20 cellular contexts compared by ENCODE assay signal in the genomic region with DNA sequence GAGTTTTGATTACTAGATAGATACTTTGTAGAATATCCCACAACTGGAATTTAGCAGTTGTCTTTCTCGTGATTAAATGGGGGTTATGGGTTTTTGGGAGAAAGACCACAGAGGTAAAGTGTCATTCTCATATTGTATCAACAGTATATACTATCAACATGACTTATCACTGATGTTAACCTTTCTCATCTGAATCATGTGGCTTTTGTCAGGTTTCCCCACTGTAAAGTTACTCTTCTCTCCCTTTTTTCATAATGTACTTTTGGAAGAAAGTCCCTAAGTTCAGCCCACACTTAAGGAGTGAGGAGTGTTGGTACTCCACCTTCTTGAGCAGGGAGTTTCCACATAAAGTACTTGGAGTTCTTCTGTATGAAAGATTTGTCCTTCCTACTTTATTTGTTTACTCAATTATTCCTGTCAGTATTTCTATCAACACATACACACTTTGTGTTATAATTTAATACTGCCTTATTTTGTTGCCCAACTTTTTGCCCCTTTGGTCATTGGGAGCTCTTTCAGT.
DNase-seq lines count a peak whose midpoint lies in the region; ATAC-seq, FAIRE-seq and TF ChIP-seq lines count a peak whose summit lies in the region.
"Had no signal": no experiment of that assay in that cellular context is flagged by ENCODE, and none has a peak within 500 bp of the region (broad histone marks: within the 10 kb centered on the region; RNA-seq: fewer than 3 reads in every experiment).

No MANE protein-coding gene starts in this region.

- H2BK12ac ChIP-seq in neuronal stem cell (ENCODE audit: low read length) = no peak overlapping the region

- 0 out of 2 replicates have a peak, but pooled peaks cover 3% of the 10 kb centered on the region for H3K4me1 ChIP-seq in GM12878 (ENCODE audit: control insufficient read depth, insufficient read depth, low read length)
- no peaks in the 10 kb centered on the region for H3K4me1 ChIP-seq in stomach
- no peaks in the 10 kb centered on the region for H3K4me1 ChIP-seq in neuronal stem cell (ENCODE audit: control insufficient read depth in 2 of 2, insufficient read depth in 1 of 2, low read depth in 1 of 2, low read length in 2 of 2)

- no peaks in the 10 kb centered on the region for H3K79me2 ChIP-seq in GM12878 (ENCODE audit: control insufficient read depth, insufficient read depth, low read length)

- H3K36me3 ChIP-seq in GM12878 (ENCODE audit: control insufficient read depth in 2 of 2, insufficient read depth in 2 of 2, low read length in 1 of 2) = no peaks in the 10 kb centered on the region
- H3K36me3 ChIP-seq in stomach = no peaks in the 10 kb centered on the region
- no peaks in the 10 kb centered on the region for H3K36me3 ChIP-seq in neuronal stem cell (replicated peaks in 1 of 2; ENCODE audit: control insufficient read depth in 2 of 2, insufficient read depth in 2 of 2, low read length in 2 of 2)

- in situ Hi-C loops in GM12878 (cut with MboI) = no loop called here

- H3K4me2 ChIP-seq in GM12878 (ENCODE audit: control insufficient read depth, insufficient read depth) (no peak overlapping the region), neuronal stem cell (ENCODE audit: insufficient read depth, low read length, poor library complexity, severe bottlenecking) (no peak overlapping the region)

- no peak overlapping the region for H3K18ac ChIP-seq in neuronal stem cell (ENCODE audit: low read length)

- RAD21 ChIA-PET in GM12878 (lab: Charles Lee; ENCODE audit: unreplicated experiment) = no interaction called here

- no TSS peak for BruUV-seq in GM12878 (replicated peaks; lab: Mats Ljungman, UMichigan)

- no peak overlapping the region for H4K91ac ChIP-seq in neuronal stem cell (ENCODE audit: low read depth, low read length, poor library complexity)

- peak; percentile 43 for ATAC-seq in GM21786 (IDR thresholded peaks at IDR 0.05; ENCODE audit: unreplicated experiment)
- peak; percentile 44 for ATAC-seq in HG02973 (IDR thresholded peaks at IDR 0.05; ENCODE audit: unreplicated experiment)
- peak; percentile 17; the same call in 1 of the 3 replicates for ATAC-seq in GM12878
- ATAC-seq in GM19397 (IDR thresholded peaks at IDR 0.05; ENCODE audit: unreplicated experiment) = no peak

- H2AK5ac ChIP-seq in neuronal stem cell (ENCODE audit: low read depth, low read length) = no peak overlapping the region

- CTCF ChIA-PET in GM12878 (lab: Yijun Ruan, JAX) = no interaction called here

- SMC1A ChIA-PET in GM12878 (lab: Charles Lee; ENCODE audit: uncharacterized antibody, unreplicated experiment) = no interaction called here

- intact Hi-C loops in GM12878 (cut with micrococcal nuclease; ENCODE audit: unreplicated experiment) (no loop called here), stomach (cut with DNase I; ENCODE audit: low total_unique reads) (no loop called here)

- no peak for TF ChIP-seq EP300 in GM12878 (IDR thresholded peaks at IDR 0.05; ENCODE audit: borderline replicate concordance in 1 of 2, control insufficient read depth in 1 of 2, low read depth in 2 of 2, low read length in 2 of 2)
- no peak for TF ChIP-seq EP300 in stomach (IDR thresholded peaks at IDR 0.05)

- H2BK15ac ChIP-seq in neuronal stem cell (ENCODE audit: low read length) = no peak overlapping the region

- H3K4ac ChIP-seq in neuronal stem cell (ENCODE audit: low read length) = no peak overlapping the region

- H3K9ac ChIP-seq in GM12878 (ENCODE audit: control insufficient read depth, insufficient read depth, low read length) (no peak overlapping the region), neuronal stem cell (ENCODE audit: low read depth, low read length, poor library complexity) (no peak overlapping the region)

- H4K20me1 ChIP-seq in GM12878 (ENCODE audit: control insufficient read depth, insufficient read depth) = no peaks in the 10 kb centered on the region

- H3K4me3 ChIP-seq in GM12878 = no peak overlapping the region
- H3K4me3 ChIP-seq in stomach = no peak overlapping the region
- H3K4me3 ChIP-seq in neuronal stem cell (ENCODE audit: low read length in 2 of 2) = no peak overlapping the region

- TF ChIP-seq POLR2A in GM12878 (IDR thresholded peaks at IDR 0.05; ENCODE audit: low read depth, low read length) (no peak), stomach (IDR thresholded peaks at IDR 0.05) (no peak)

- no peak for FAIRE-seq in GM12878 (lab: Jason Lieb, UNC)
- FAIRE-seq: RCC 7860 had no signal

- POLR2A ChIA-PET in GM12878 (lab: Charles Lee) = no interaction called here

- no peak overlapping the region for H3K14ac ChIP-seq in neuronal stem cell (ENCODE audit: low read length)

- DNase-seq in GM12878 (ENCODE audit: low read depth, low spot score) (no peak), amniotic stem cell (lab: John Stamatoyannopoulos, UW) (no peak), stomach (no peak), neuronal stem cell (ENCODE audit: low spot score) (no peak)
- DNase-seq: ACHN, C1 segment of cervical spinal cord, DMS79, H9, Karpas-422, NCI-H1105, NCI-H1694, NCI-H2107, NCI-H510A, NCI-H774, Right ventricle myocardium superior had no signal

- 0% methylated on average over 1 of the region's 1 CpG for WGBS in GM12878 (ENCODE audit: insufficient coverage, insufficient replicate concordance, low lambda C conversion rate, missing lambda C conversion rate)
- 48 to 69% (median 60%) methylated on average over 1 of the region's 1 CpG for WGBS in stomach, 5 donors
- WGBS in neuronal stem cell (ENCODE audit: extremely low coverage in 2 of 2, insufficient read length in 2 of 2, insufficient replicate concordance in 1 of 2), 2 donors = no CpG with 5 or more reads among the region's 1 CpG

- H2AFZ ChIP-seq in GM12878 (ENCODE audit: control insufficient read depth, low read depth, low read length) (peak overlapping the region; percentile 10; the same call in 1 of the 2 replicates), neuronal stem cell (ENCODE audit: low read length) (no peak overlapping the region)

- TF ChIP-seq RAD21 in GM12878 (IDR thresholded peaks at IDR 0.05; ENCODE audit: insufficient read depth, low read depth, low read length) = no peak

- H2BK5ac ChIP-seq in neuronal stem cell (ENCODE audit: low read length) = no peak overlapping the region

- H3K27me3 ChIP-seq in GM12878 (replicated peaks in 1 of 2; ENCODE audit: control insufficient read depth in 2 of 2, insufficient read depth in 2 of 2, low read length in 1 of 2) = no peaks in the 10 kb centered on the region
- no peaks in the 10 kb centered on the region for H3K27me3 ChIP-seq in stomach
- no peaks in the 10 kb centered on the region for H3K27me3 ChIP-seq in neuronal stem cell (ENCODE audit: control insufficient read depth in 3 of 3, insufficient read depth in 3 of 3, low read depth in 1 of 3, low read length in 3 of 3)

- H4K8ac ChIP-seq in neuronal stem cell (ENCODE audit: low read depth, low read length) = no peak overlapping the region

- no peak overlapping the region for H2BK120ac ChIP-seq in neuronal stem cell (ENCODE audit: low read depth, low read length)

- no peak for TF ChIP-seq CTCF in GM12878 (IDR thresholded peaks at IDR 0.05 in 2 of 3, conservative IDR thresholded peaks at IDR 0.05 in 1 of 3; ENCODE audit: control insufficient read depth in 2 of 3, extremely low read depth in 1 of 3, insufficient read depth in 1 of 3, low read depth in 3 of 3, low read length in 3 of 3)
- TF ChIP-seq CTCF in stomach (IDR thresholded peaks at IDR 0.05) = no peak

- no peaks in the 10 kb centered on the region for H3K79me1 ChIP-seq in neuronal stem cell (ENCODE audit: low read depth, low read length)

- no peak overlapping the region for H3K23ac ChIP-seq in neuronal stem cell (ENCODE audit: low read depth, low read length, poor library complexity)

- H3K9me3 ChIP-seq in GM12878 (replicated peaks; ENCODE audit: control insufficient read depth, insufficient read depth, low read length) (no peaks in the 10 kb centered on the region), stomach (no peaks in the 10 kb centered on the region), neuronal stem cell (replicated peaks in 1 of 2; ENCODE audit: control insufficient read depth in 2 of 2, insufficient read depth in 1 of 2, low read depth in 1 of 2, low read length in 2 of 2) (no peaks in the 10 kb centered on the region)

- H3K27ac ChIP-seq in GM12878 (ENCODE audit: control insufficient read depth, insufficient read depth) (no peak overlapping the region), stomach (no peak overlapping the region), neuronal stem cell (replicated peaks; ENCODE audit: low read length) (no peak overlapping the region)
- H3K27ac ChIP-seq: HL-60 had no signal

TF ChIP-seq in GM12878, 131 proteins besides CTCF, POLR2A, EP300 and RAD21:
- TF ChIP-seq TCF7 (IDR thresholded peaks at IDR 0.05; ENCODE audit: borderline replicate concordance) (no peak), STAT1 (conservative IDR thresholded peaks at IDR 0.05) (no peak), ATF3 (IDR thresholded peaks at IDR 0.05; ENCODE audit: borderline replicate concordance, extremely low read depth, low read depth, low read length) (no peak), TCF12 (IDR thresholded peaks at IDR 0.05; ENCODE audit: low read depth, low read length) (no peak), ASH2L (IDR thresholded peaks at IDR 0.05; ENCODE audit: borderline replicate concordance, low read depth) (no peak), RUNX3 (IDR thresholded peaks at IDR 0.05; ENCODE audit: low read length) (peak; percentile 45)
